ENCODE assay signal across 10 cellular contexts in genomic region chr5:102792705-102793104, GRCh38. TPM values are rescaled to one million over a fixed set of nuclear protein-coding genes. Genes with fewer than 3 reads are reported as not detected.
DNase-seq lines count a peak whose midpoint lies in the region; ATAC-seq and TF ChIP-seq lines count a peak whose summit lies in the region.
"Had no signal": no experiment of that assay in that cellular context is flagged by ENCODE, and none has a peak within 500 bp of the region (broad histone marks: within the 10 kb centered on the region; RNA-seq: fewer than 3 reads in every experiment).

No MANE protein-coding gene starts in this region.

- no peak overlapping the region for H3K4me3 Mint-ChIP-seq in activated CD8-positive, alpha-beta T cell treated with anti-CD3 and anti-CD28 coated beads for 36 hours
- no peak overlapping the region for H3K4me3 Mint-ChIP-seq in activated CD8-positive, alpha-beta T cell treated with anti-CD3 and anti-CD28 coated beads, Interleukin-2, amount 10 ng/mL, durations not matched to agents 7 days and 5 days
- no peak overlapping the region for H3K4me3 Mint-ChIP-seq in progenitor cell of endocrine pancreas (ENCODE audit: low read depth)
- H3K4me3 Mint-ChIP-seq: CD4-positive, alpha-beta memory T cell had no signal

- H3K36me3 ChIP-seq in aorta (ENCODE audit: control insufficient read depth in 1 of 2, insufficient read depth in 2 of 2, low read length in 1 of 2) = no peaks in the 10 kb centered on the region

- WGBS in aorta, 2 donors = 79% methylated on average over 1 of the region's 1 CpG

- H3K36me3 Mint-ChIP-seq in activated CD8-positive, alpha-beta T cell treated with anti-CD3 and anti-CD28 coated beads for 36 hours (ENCODE audit: low read depth) = no peaks in the 10 kb centered on the region
- H3K36me3 Mint-ChIP-seq in activated CD8-positive, alpha-beta T cell treated with anti-CD3 and anti-CD28 coated beads, Interleukin-2, amount 10 ng/mL, durations not matched to agents 7 days and 5 days (ENCODE audit: low read depth) = no peaks in the 10 kb centered on the region
- no peaks in the 10 kb centered on the region for H3K36me3 Mint-ChIP-seq in progenitor cell of endocrine pancreas (ENCODE audit: insufficient read depth)
- H3K36me3 Mint-ChIP-seq: CD4-positive, alpha-beta memory T cell had no signal

- DNase-seq in activated CD8-positive, alpha-beta T cell treated with anti-CD3 and anti-CD28 coated beads for 36 hours = no peak
- no peak for DNase-seq in activated CD8-positive, alpha-beta T cell treated with anti-CD3 and anti-CD28 coated beads, Interleukin-2, amount 10 ng/mL, durations not matched to agents 7 days and 5 days
- DNase-seq in NCI-H146 treated with DMSO at 0.1 percent for 48 hours (lab: John Stamatoyannopoulos, UW; ENCODE audit: unreplicated experiment) (peak; percentile 43), choroid plexus epithelial cell (ENCODE audit: low read depth) (peak; percentile 70), progenitor cell of endocrine pancreas (ENCODE audit: low spot score, unreplicated experiment) (no peak), aorta (no peak)
- DNase-seq: left colon had no signal

- no peak overlapping the region for H3K27ac Mint-ChIP-seq in activated CD8-positive, alpha-beta T cell treated with anti-CD3 and anti-CD28 coated beads for 36 hours
- H3K27ac Mint-ChIP-seq in activated CD8-positive, alpha-beta T cell treated with anti-CD3 and anti-CD28 coated beads, Interleukin-2, amount 10 ng/mL, durations not matched to agents 7 days and 5 days = no peak overlapping the region
- H3K27ac Mint-ChIP-seq in progenitor cell of endocrine pancreas = no peak overlapping the region

- POLR2A ChIA-PET in activated CD8-positive, alpha-beta T cell treated with anti-CD3 and anti-CD28 coated beads for 36 hours (lab: Charles Lee) = no interaction called here
- POLR2A ChIA-PET in activated CD8-positive, alpha-beta T cell treated with anti-CD3 and anti-CD28 coated beads, Interleukin-2, amount 10 ng/mL, durations not matched to agents 7 days and 5 days (lab: Charles Lee) = no interaction called here

- no peaks in the 10 kb centered on the region for H3K9me3 Mint-ChIP-seq in activated CD8-positive, alpha-beta T cell treated with anti-CD3 and anti-CD28 coated beads for 36 hours
- no peaks in the 10 kb centered on the region for H3K9me3 Mint-ChIP-seq in activated CD8-positive, alpha-beta T cell treated with anti-CD3 and anti-CD28 coated beads, Interleukin-2, amount 10 ng/mL, durations not matched to agents 7 days and 5 days (ENCODE audit: insufficient read depth)
- no peaks in the 10 kb centered on the region for H3K9me3 Mint-ChIP-seq in progenitor cell of endocrine pancreas (ENCODE audit: low read depth)
- H3K9me3 Mint-ChIP-seq: CD4-positive, alpha-beta memory T cell had no signal

- TF ChIP-seq CTCF in activated CD8-positive, alpha-beta T cell treated with anti-CD3 and anti-CD28 coated beads for 36 hours (IDR thresholded peaks at IDR 0.05) = no peak
- TF ChIP-seq CTCF in choroid plexus epithelial cell (conservative IDR thresholded peaks at IDR 0.05; ENCODE audit: low read depth, low read length) = peak; percentile 60
- peak; percentile 22 for TF ChIP-seq CTCF in progenitor cell of endocrine pancreas (IDR thresholded peaks at IDR 0.05; ENCODE audit: unreplicated experiment)

- no peaks in the 10 kb centered on the region for H3K27me3 ChIP-seq in aorta (ENCODE audit: control insufficient read depth in 1 of 2, insufficient read depth in 2 of 2, low read length in 1 of 2)

- no peak overlapping the region for H3K27ac ChIP-seq in aorta (ENCODE audit: low read depth in 1 of 2, low read length in 2 of 2)

- peak; percentile 47 for ATAC-seq in activated CD8-positive, alpha-beta T cell treated with anti-CD3 and anti-CD28 coated beads for 36 hours
- ATAC-seq in activated CD8-positive, alpha-beta T cell treated with anti-CD3 and anti-CD28 coated beads, Interleukin-2, amount 10 ng/mL, durations not matched to agents 7 days and 5 days = no peak
- ATAC-seq in GM19324 (IDR thresholded peaks at IDR 0.05; ENCODE audit: low FRiP score, unreplicated experiment) (no peak), GM19351 (IDR thresholded peaks at IDR 0.05; ENCODE audit: unreplicated experiment) (no peak), aorta (ENCODE audit: low FRiP score) (no peak)
- ATAC-seq: left colon had no signal

- no peaks in the 10 kb centered on the region for H3K9me3 ChIP-seq in aorta (ENCODE audit: control insufficient read depth, low read length)

- intact Hi-C loops in activated CD8-positive, alpha-beta T cell treated with anti-CD3 and anti-CD28 coated beads for 36 hours (cut with micrococcal nuclease) = loop anchor here (2.0 kb wide), 1 partner anchor 112 kb away; no protein-coding TSS in a partner anchor
- intact Hi-C loops in aorta (cut with DNase I) = loop anchor here in 1 of 2 donors (10.0 kb wide), 1 partner anchor 72 kb away; no protein-coding TSS in a partner anchor

- peaks cover 0 to 3% of the 10 kb centered on the region in 2 donors for H3K4me1 ChIP-seq in aorta (ENCODE audit: control insufficient read depth in 1 of 2, insufficient read depth in 2 of 2, low read length in 2 of 2)

- H3K4me1 Mint-ChIP-seq in activated CD8-positive, alpha-beta T cell treated with anti-CD3 and anti-CD28 coated beads for 36 hours (ENCODE audit: low read depth) = peaks cover 23% of the 10 kb centered on the region
- H3K4me1 Mint-ChIP-seq in activated CD8-positive, alpha-beta T cell treated with anti-CD3 and anti-CD28 coated beads, Interleukin-2, amount 10 ng/mL, durations not matched to agents 7 days and 5 days (ENCODE audit: low read depth) = peaks cover 11% of the 10 kb centered on the region
- H3K4me1 Mint-ChIP-seq in progenitor cell of endocrine pancreas (ENCODE audit: low read depth) = peaks cover 38% of the 10 kb centered on the region

- H3K27me3 Mint-ChIP-seq in activated CD8-positive, alpha-beta T cell treated with anti-CD3 and anti-CD28 coated beads for 36 hours = no peaks in the 10 kb centered on the region
- H3K27me3 Mint-ChIP-seq in activated CD8-positive, alpha-beta T cell treated with anti-CD3 and anti-CD28 coated beads, Interleukin-2, amount 10 ng/mL, durations not matched to agents 7 days and 5 days (ENCODE audit: low read depth) = no peaks in the 10 kb centered on the region
- H3K27me3 Mint-ChIP-seq in progenitor cell of endocrine pancreas = no peaks in the 10 kb centered on the region
- H3K27me3 Mint-ChIP-seq: CD4-positive, alpha-beta memory T cell had no signal

- H3K4me3 ChIP-seq in choroid plexus epithelial cell (ENCODE audit: low read depth, low read length) = no peak overlapping the region
- H3K4me3 ChIP-seq in aorta (ENCODE audit: low read length in 2 of 2) = no peak overlapping the region

- CTCF ChIA-PET in activated CD8-positive, alpha-beta T cell treated with anti-CD3 and anti-CD28 coated beads for 36 hours (lab: Charles Lee) = interaction anchor here (1.2 to 3.5 kb wide), 5 partner anchors 8 to 112 kb away, joined by 5 to 17 read pairs (median 8); no protein-coding TSS in a partner anchor
- CTCF ChIA-PET in activated CD8-positive, alpha-beta T cell treated with anti-CD3 and anti-CD28 coated beads, Interleukin-2, amount 10 ng/mL, durations not matched to agents 7 days and 5 days (lab: Charles Lee) = interaction anchor here (1.2 to 1.5 kb wide), 2 partner anchors 12 to 347 kb away, joined by 3 to 6 read pairs; no protein-coding TSS in a partner anchor

RNA-seq across cellular contexts. Expression of gene PAM, which starts 37.6 kb away (rescaled TPM):
- 10 to 100 TPM; 63.4 to 65.8 TPM for total RNA-seq in activated CD8-positive, alpha-beta T cell treated with anti-CD3 and anti-CD28 coated beads for 36 hours
- 10 to 100 TPM; 16.1 to 16.3 TPM for total RNA-seq in activated CD8-positive, alpha-beta T cell treated with anti-CD3 and anti-CD28 coated beads, Interleukin-2, amount 10 ng/mL, durations not matched to agents 7 days and 5 days
- total RNA-seq in progenitor cell of endocrine pancreas (111 and 142 TPM in 2 replicates), aorta (100 to 1,000 TPM; 711 to 787 TPM)
- 100 to 1,000 TPM; 382 to 528 TPM for polyA plus RNA-seq in aorta

Comparison
In these comparisons a context has a peak if more than half of its experiments do, and no peak if none do; other contexts are left out.
1. DNase-seq: peak in NCI-H146 treated with DMSO at 0.1 percent for 48 hours (single experiment) and choroid plexus epithelial cell (single experiment); none in activated CD8-positive, alpha-beta T cell treated with anti-CD3 and anti-CD28 coated beads for 36 hours (single experiment), activated CD8-positive, alpha-beta T cell treated with anti-CD3 and anti-CD28 coated beads, Interleukin-2, amount 10 ng/mL, durations not matched to agents 7 days and 5 days (single experiment), progenitor cell of endocrine pancreas (single experiment) and aorta (0 of 2).